21 cellular contexts compared by ENCODE assay signal in the genomic region with DNA sequence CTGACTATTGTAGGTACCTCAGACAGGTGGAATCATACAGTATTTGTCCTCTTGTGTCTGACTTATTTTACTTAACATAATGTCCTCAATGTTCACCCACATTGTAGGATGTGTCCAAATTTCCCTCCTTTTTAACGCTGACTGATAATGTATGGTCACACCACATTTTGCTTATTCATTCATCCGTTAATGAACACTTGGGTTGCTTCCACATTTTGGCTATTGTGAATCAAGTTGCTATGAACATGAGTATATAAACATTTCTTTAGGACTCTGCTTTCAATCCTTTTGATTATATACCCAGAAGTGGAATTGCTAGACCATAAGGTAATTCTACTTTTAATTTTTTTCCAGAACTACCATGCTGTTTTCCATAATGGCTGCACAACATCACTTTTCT.
DNase-seq lines count a peak whose midpoint lies in the region; TF ChIP-seq lines count a peak whose summit lies in the region.
"Had no signal": no experiment of that assay in that cellular context is flagged by ENCODE, and none has a peak within 500 bp of the region (broad histone marks: within the 10 kb centered on the region; RNA-seq: fewer than 3 reads in every experiment).

No MANE protein-coding gene starts in this region.

- no peak overlapping the region for H3K4me3 ChIP-seq in astrocyte of the cerebellum (ENCODE audit: low read depth, low read length)
- H3K4me3 ChIP-seq: BLaER1 treated with 17β-estradiol and CSF1 and Interleukin-3, amounts not matched to agents 10 nM and 100 nM; GM12878 had no signal

- TF ChIP-seq RAD21 in Ishikawa (IDR thresholded peaks at IDR 0.05; ENCODE audit: low read depth) = no peak

- DNase-seq in NOMO-1 treated with DMSO at 0.1 percent for 48 hours (lab: John Stamatoyannopoulos, UW; ENCODE audit: unreplicated experiment) (peak; percentile 43), NOMO-1 treated with dmso at 0.1 percent for 144 hours (lab: John Stamatoyannopoulos, UW; ENCODE audit: unreplicated experiment) (no peak), NCI-H345 (lab: John Stamatoyannopoulos, UW) (peak; percentile 17), astrocyte of the cerebellum (ENCODE audit: low read depth) (peak; percentile 59), A172 (ENCODE audit: low spot score) (no peak), NCI-H524 treated with DMSO at 0.1 percent for 48 hours (lab: John Stamatoyannopoulos, UW) (no peak), Kasumi-1 (lab: John Stamatoyannopoulos, UW) (no peak)
- DNase-seq: 8988T; CD4-positive, CD25-positive, alpha-beta regulatory T cell; CD8-positive, alpha-beta memory T cell; COR-L47; DMS 273 treated with DMSO at 0.1 percent for 48 hours; DMS53; DND-41; EL; GOT3; H7; HFFc6 had no signal

- TF ChIP-seq EP300 in Ishikawa (IDR thresholded peaks at IDR 0.05; ENCODE audit: borderline replicate concordance) = no peak

- TF ChIP-seq CTCF in astrocyte of the cerebellum (IDR thresholded peaks at IDR 0.05; ENCODE audit: low read depth, low read length, missing control alignments) = no peak

- in situ Hi-C loops in astrocyte of the cerebellum (cut with HindIII; ENCODE audit: low sequenced_read_pairs) = no loop called here

TF ChIP-seq in Ishikawa, 13 proteins besides CTCF, POLR2A, EP300 and RAD21:
- no peak for TF ChIP-seq FOXM1 (IDR thresholded peaks at IDR 0.05; ENCODE audit: borderline replicate concordance, low read depth)
- TF ChIP-seq, protein P1, sequence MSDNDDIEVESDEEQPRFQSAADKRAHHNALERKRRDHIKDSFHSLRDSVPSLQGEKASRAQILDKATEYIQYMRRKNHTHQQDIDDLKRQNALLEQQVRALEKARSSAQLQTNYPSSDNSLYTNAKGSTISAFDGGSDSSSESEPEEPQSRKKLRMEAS (IDR thresholded peaks at IDR 0.05) = 0 out of 2 replicates have a peak, but pooled peaks have one; percentile 23
TF ChIP-seq in Ishikawa: peak in this region for 1.

Comparison
In these comparisons a context has a peak if more than half of its experiments do, and no peak if none do; other contexts are left out.
1. DNase-seq: peak in NOMO-1 treated with DMSO at 0.1 percent for 48 hours (single experiment), NCI-H345 (single experiment) and astrocyte of the cerebellum (single experiment); none in NOMO-1 treated with dmso at 0.1 percent for 144 hours (single experiment), A172 (single experiment), NCI-H524 treated with DMSO at 0.1 percent for 48 hours (single experiment) and Kasumi-1 (0 of 2).